Comparison of ENCODE assay signal across 8 cellular contexts in the genomic region with DNA sequence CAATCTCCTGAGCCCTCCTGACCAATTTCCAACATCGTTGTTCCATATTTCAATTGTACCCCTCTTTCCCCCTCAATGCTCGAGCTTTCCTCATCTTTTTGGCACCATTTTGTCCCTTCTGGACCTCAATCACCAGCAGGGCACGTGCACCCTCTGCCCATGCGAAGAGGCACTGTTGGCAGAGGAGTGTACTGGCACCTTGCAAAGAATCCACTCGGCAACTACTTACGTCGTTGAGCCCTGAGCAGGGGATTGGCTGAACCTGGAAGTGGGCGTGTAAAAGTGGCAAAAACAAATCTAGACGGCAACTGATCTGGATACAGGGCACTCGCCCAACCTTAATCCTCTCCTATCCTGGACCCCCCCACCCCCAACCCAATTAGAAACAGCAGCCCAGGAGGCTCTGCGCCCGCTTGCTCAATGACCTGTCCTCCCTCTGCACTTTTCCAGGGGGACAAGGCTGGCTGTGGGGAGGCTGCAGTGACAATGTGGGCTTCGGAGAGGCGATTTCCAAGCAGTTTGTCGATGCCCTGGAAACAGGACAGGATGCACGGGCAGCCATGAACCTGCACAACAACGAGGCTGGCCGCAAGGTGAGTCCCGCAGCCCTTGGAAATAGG. TPM values are rescaled to one million over a fixed set of nuclear protein-coding genes. Genes with fewer than 3 reads are reported as not detected.
DNase-seq lines count a peak whose midpoint lies in the region; ATAC-seq and TF ChIP-seq lines count a peak whose summit lies in the region.

No MANE protein-coding gene starts in this region.

- DNase-seq in ACHN (peak; percentile 93), NCI-H2171 treated with DMSO at 0.1 percent for 48 hours (lab: John Stamatoyannopoulos, UW) (peak; percentile 78), WTC11 (ENCODE audit: low spot score) (peak; percentile 89), iris pigment epithelial cell (ENCODE audit: low read depth) (peak; percentile 79), spleen (peak; percentile 94)
- DNase-seq in central memory CD4-positive, alpha-beta T cell: peak; percentile 89

- H3K9me3 ChIP-seq in spleen: no peaks in the 10 kb centered on the region

- CTCF ChIA-PET in WTC11 (lab: Charles Lee): interaction anchor here (0.8 to 10.2 kb wide), 28 partner anchors 7 to 530 kb away, joined by 3 to 134 read pairs (median 6); a partner anchor contains a TSS

- WGBS in spleen, 5 donors: 3 to 4% (median 4%) methylated on average over 13 to 19 of the region's 19 CpGs

- POLR2A ChIA-PET in WTC11 (lab: Charles Lee): interaction anchor here (1.2 kb wide), 3 partner anchors 27 to 135 kb away, joined by 3 to 7 read pairs (median 4); a partner anchor contains a TSS

- H3K4me1 ChIP-seq in spleen: peaks cover 11 to 26% (median 18%) of the 10 kb centered on the region in 6 donors

- TF ChIP-seq POLR2A in spleen (IDR thresholded peaks at IDR 0.05): no peak

- peaks cover 40% of the 10 kb centered on the region for H3K4me1 Mint-ChIP-seq in WTC11

- intact Hi-C loops in spleen (cut with DNase I; ENCODE audit: low total_unique reads): no loop called here

- peak overlapping the region; percentile 75 for H3K4me3 Mint-ChIP-seq in WTC11

- H3K27me3 ChIP-seq in spleen (replicated peaks in 1 of 7): peaks cover 0 to 60% (median 14%) of the 10 kb centered on the region in 7 donors

- ATAC-seq in GM18867 (IDR thresholded peaks at IDR 0.05; ENCODE audit: unreplicated experiment): peak; percentile 100
- peak; percentile 96 for ATAC-seq in HG03135 (IDR thresholded peaks at IDR 0.05; ENCODE audit: unreplicated experiment)
- ATAC-seq in WTC11: peak; percentile 76

- H3K27ac ChIP-seq in spleen: no peak overlapping the region

- no peaks in the 10 kb centered on the region for H3K36me3 Mint-ChIP-seq in WTC11

- no peaks in the 10 kb centered on the region for H3K9me3 Mint-ChIP-seq in WTC11

- H3K4me3 ChIP-seq in spleen: peak overlapping the region; percentile 41 to 77 (median 54)

- in situ Hi-C loops in ACHN (cut with HindIII; ENCODE audit: low pct_ligation_motif_present, low pct_unique_long_range_greater_than_20kb, low sequenced_read_pairs): no loop called here

- H3K36me3 ChIP-seq in spleen: peaks cover 0 to 21% (median 2%) of the 10 kb centered on the region in 6 donors

- TF ChIP-seq CTCF in WTC11 (IDR thresholded peaks at IDR 0.05): no peak
- TF ChIP-seq CTCF in spleen (IDR thresholded peaks at IDR 0.05 in 8 of 11, conservative IDR thresholded peaks at IDR 0.05 in 3 of 11): peak in 4 of 11 experiments; percentile 11 to 30 (median 18)

- peaks cover 94% of the 10 kb centered on the region for H3K27me3 Mint-ChIP-seq in WTC11 (ENCODE audit: low read depth)

- H3K27ac Mint-ChIP-seq in WTC11: no peak overlapping the region

TF ChIP-seq in WTC11, 78 proteins besides CTCF, POLR2A, EP300 and RAD21 (continues in another document):
- TF ChIP-seq RORB (CRISPR knock-in tag; IDR thresholded peaks at IDR 0.05): no peak
- no peak for TF ChIP-seq FOXK1 (CRISPR knock-in tag; IDR thresholded peaks at IDR 0.05)
- no peak for TF ChIP-seq ATF1 (CRISPR knock-in tag; IDR thresholded peaks at IDR 0.05)
- TF ChIP-seq, protein P1, sequence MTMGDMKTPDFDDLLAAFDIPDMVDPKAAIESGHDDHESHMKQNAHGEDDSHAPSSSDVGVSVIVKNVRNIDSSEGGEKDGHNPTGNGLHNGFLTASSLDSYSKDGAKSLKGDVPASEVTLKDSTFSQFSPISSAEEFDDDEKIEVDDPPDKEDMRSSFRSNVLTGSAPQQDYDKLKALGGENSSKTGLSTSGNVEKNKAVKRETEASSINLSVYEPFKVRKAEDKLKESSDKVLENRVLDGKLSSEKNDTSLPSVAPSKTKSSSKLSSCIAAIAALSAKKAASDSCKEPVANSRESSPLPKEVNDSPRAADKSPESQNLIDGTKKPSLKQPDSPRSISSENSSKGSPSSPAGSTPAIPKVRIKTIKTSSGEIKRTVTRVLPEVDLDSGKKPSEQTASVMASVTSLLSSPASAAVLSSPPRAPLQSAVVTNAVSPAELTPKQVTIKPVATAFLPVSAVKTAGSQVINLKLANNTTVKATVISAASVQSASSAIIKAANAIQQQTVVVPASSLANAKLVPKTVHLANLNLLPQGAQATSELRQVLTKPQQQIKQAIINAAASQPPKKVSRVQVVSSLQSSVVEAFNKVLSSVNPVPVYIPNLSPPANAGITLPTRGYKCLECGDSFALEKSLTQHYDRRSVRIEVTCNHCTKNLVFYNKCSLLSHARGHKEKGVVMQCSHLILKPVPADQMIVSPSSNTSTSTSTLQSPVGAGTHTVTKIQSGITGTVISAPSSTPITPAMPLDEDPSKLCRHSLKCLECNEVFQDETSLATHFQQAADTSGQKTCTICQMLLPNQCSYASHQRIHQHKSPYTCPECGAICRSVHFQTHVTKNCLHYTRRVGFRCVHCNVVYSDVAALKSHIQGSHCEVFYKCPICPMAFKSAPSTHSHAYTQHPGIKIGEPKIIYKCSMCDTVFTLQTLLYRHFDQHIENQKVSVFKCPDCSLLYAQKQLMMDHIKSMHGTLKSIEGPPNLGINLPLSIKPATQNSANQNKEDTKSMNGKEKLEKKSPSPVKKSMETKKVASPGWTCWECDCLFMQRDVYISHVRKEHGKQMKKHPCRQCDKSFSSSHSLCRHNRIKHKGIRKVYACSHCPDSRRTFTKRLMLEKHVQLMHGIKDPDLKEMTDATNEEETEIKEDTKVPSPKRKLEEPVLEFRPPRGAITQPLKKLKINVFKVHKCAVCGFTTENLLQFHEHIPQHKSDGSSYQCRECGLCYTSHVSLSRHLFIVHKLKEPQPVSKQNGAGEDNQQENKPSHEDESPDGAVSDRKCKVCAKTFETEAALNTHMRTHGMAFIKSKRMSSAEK (CRISPR knock-in tag; IDR thresholded peaks at IDR 0.05; ENCODE audit: borderline replicate concordance): no peak
- no peak for TF ChIP-seq HMGA2 (CRISPR knock-in tag; IDR thresholded peaks at IDR 0.05)
- no peak for TF ChIP-seq TCF7 (CRISPR knock-in tag; IDR thresholded peaks at IDR 0.05; ENCODE audit: low read depth)
- TF ChIP-seq, protein P2, sequence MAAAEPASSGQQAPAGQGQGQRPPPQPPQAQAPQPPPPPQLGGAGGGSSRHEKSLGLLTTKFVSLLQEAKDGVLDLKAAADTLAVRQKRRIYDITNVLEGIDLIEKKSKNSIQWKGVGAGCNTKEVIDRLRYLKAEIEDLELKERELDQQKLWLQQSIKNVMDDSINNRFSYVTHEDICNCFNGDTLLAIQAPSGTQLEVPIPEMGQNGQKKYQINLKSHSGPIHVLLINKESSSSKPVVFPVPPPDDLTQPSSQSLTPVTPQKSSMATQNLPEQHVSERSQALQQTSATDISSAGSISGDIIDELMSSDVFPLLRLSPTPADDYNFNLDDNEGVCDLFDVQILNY (CRISPR knock-in tag; IDR thresholded peaks at IDR 0.05): no peak
- 0 out of 2 replicates have a peak, but pooled peaks have one; percentile 79 for TF ChIP-seq CBFB (CRISPR knock-in tag; IDR thresholded peaks at IDR 0.05; ENCODE audit: low read depth)
- TF ChIP-seq ZNF219 (CRISPR knock-in tag; IDR thresholded peaks at IDR 0.05; ENCODE audit: borderline replicate concordance): no peak
- TF ChIP-seq JAZF1 (CRISPR knock-in tag; IDR thresholded peaks at IDR 0.05): no peak
- TF ChIP-seq RELA (CRISPR knock-in tag; IDR thresholded peaks at IDR 0.05; ENCODE audit: borderline replicate concordance): no peak
- TF ChIP-seq ZNF263 (CRISPR knock-in tag; IDR thresholded peaks at IDR 0.05; ENCODE audit: low read depth): no peak
- TF ChIP-seq NFATC4 (CRISPR knock-in tag; IDR thresholded peaks at IDR 0.05): no peak
- no peak for TF ChIP-seq SMAD4 (CRISPR knock-in tag; IDR thresholded peaks at IDR 0.05)
- TF ChIP-seq, protein P3, sequence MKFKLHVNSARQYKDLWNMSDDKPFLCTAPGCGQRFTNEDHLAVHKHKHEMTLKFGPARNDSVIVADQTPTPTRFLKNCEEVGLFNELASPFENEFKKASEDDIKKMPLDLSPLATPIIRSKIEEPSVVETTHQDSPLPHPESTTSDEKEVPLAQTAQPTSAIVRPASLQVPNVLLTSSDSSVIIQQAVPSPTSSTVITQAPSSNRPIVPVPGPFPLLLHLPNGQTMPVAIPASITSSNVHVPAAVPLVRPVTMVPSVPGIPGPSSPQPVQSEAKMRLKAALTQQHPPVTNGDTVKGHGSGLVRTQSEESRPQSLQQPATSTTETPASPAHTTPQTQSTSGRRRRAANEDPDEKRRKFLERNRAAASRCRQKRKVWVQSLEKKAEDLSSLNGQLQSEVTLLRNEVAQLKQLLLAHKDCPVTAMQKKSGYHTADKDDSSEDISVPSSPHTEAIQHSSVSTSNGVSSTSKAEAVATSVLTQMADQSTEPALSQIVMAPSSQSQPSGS (CRISPR knock-in tag; IDR thresholded peaks at IDR 0.05; ENCODE audit: borderline replicate concordance, low read depth): no peak
- TF ChIP-seq MXD4 (CRISPR knock-in tag; IDR thresholded peaks at IDR 0.05; ENCODE audit: borderline replicate concordance): no peak
- no peak for TF ChIP-seq GRHL2 (CRISPR knock-in tag; IDR thresholded peaks at IDR 0.05; ENCODE audit: insufficient replicate concordance, severe bottlenecking)
- TF ChIP-seq FOXP1 (CRISPR knock-in tag; IDR thresholded peaks at IDR 0.05; ENCODE audit: borderline replicate concordance): no peak
- TF ChIP-seq, protein P4, sequence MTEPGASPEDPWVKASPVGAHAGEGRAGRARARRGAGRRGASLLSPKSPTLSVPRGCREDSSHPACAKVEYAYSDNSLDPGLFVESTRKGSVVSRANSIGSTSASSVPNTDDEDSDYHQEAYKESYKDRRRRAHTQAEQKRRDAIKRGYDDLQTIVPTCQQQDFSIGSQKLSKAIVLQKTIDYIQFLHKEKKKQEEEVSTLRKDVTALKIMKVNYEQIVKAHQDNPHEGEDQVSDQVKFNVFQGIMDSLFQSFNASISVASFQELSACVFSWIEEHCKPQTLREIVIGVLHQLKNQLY (CRISPR knock-in tag; IDR thresholded peaks at IDR 0.05): no peak
- TF ChIP-seq ZNF317 (CRISPR knock-in tag; IDR thresholded peaks at IDR 0.05; ENCODE audit: borderline replicate concordance, low read depth): no peak

RNA-seq across cellular contexts. Expression of a gene that starts 18.8 kb away (rescaled TPM):
- 0.68 to 1.1 TPM (median 0.85 TPM) in 3 replicates for total RNA-seq in WTC11 (2021)
- total RNA-seq in spleen: not detected
- under 1 TPM in 1 of 3 donors, not detected in 2; 0.03 TPM for polyA plus RNA-seq in spleen

RNA-seq across cellular contexts. Expression of a gene that starts 38.1 kb away (rescaled TPM):
- total RNA-seq in WTC11 (2021): 6.4 to 7.9 TPM (median 6.7 TPM) in 3 replicates
- 10 to 100 TPM; 16.0 to 30.7 (median 21.6) TPM for total RNA-seq in spleen
- polyA plus RNA-seq in spleen: 10 to 100 TPM; 12.0 to 20.8 (median 19.1) TPM

RNA-seq across cellular contexts. Expression of a gene that starts 48.1 kb away (rescaled TPM):
- 206 to 221 TPM (median 210 TPM) in 3 replicates for total RNA-seq in WTC11 (2021)
- 100 to 1,000 TPM in 6 of 7 donors, 10 to 100 TPM in 1; 96.2 to 142 (median 128) TPM for total RNA-seq in spleen
- 100 to 1,000 TPM; 196 to 261 (median 256) TPM for polyA plus RNA-seq in spleen

RNA-seq across cellular contexts. Expression of a gene that starts 54.2 kb away (rescaled TPM):
- total RNA-seq in WTC11 (2021): 49.9 to 58.3 TPM (median 53.9 TPM) in 3 replicates
- 10 to 100 TPM; 18.2 to 48.2 (median 37.7) TPM for total RNA-seq in spleen
- 1 to 10 TPM; 3.0 to 6.4 (median 3.6) TPM for polyA plus RNA-seq in spleen
